Comparison of ENCODE assay signal across 17 cellular contexts in genomic region chr10:74750848-74751274, GRCh38.
DNase-seq lines count a peak whose midpoint lies in the region; ATAC-seq and TF ChIP-seq lines count a peak whose summit lies in the region.
"Had no signal": no experiment of that assay in that cellular context is flagged by ENCODE, and none has a peak within 500 bp of the region (broad histone marks: within the 10 kb centered on the region; RNA-seq: fewer than 3 reads in every experiment).

No MANE protein-coding gene starts in this region.

- no peaks in the 10 kb centered on the region for H3K27me3 ChIP-seq in body of pancreas
- H3K27me3 ChIP-seq: brain microvascular endothelial cell, SJSA1 had no signal

- CTCF ChIA-PET in activated CD8-positive, alpha-beta memory T cell treated with anti-CD3 and anti-CD28 coated beads, Interleukin-2, amount 10 ng/mL, durations not matched to agents 7 days and 5 days (lab: Charles Lee): interaction anchor here (1.8 to 2.0 kb wide), 2 partner anchors 12 to 270 kb away, joined by 8 to 16 read pairs; no protein-coding TSS in a partner anchor

- no peaks in the 10 kb centered on the region for H3K9me3 ChIP-seq in body of pancreas
- H3K9me3 ChIP-seq: SJSA1 had no signal

- no peaks in the 10 kb centered on the region for H3K36me3 Mint-ChIP-seq in activated CD8-positive, alpha-beta memory T cell treated with anti-CD3 and anti-CD28 coated beads, Interleukin-2, amount 10 ng/mL, durations not matched to agents 7 days and 5 days
- H3K36me3 Mint-ChIP-seq: CD14-positive monocyte had no signal

- no peak overlapping the region for H3K27ac Mint-ChIP-seq in activated CD8-positive, alpha-beta memory T cell treated with anti-CD3 and anti-CD28 coated beads, Interleukin-2, amount 10 ng/mL, durations not matched to agents 7 days and 5 days
- H3K27ac Mint-ChIP-seq: CD14-positive monocyte had no signal

- ATAC-seq in GM21723 (IDR thresholded peaks at IDR 0.05; ENCODE audit: unreplicated experiment) (peak; percentile 70), body of pancreas (no peak), GM18498 (IDR thresholded peaks at IDR 0.05; ENCODE audit: unreplicated experiment) (no peak), Right ventricle myocardium inferior (no peak)
- ATAC-seq in activated CD8-positive, alpha-beta memory T cell treated with anti-CD3 and anti-CD28 coated beads, Interleukin-2, amount 10 ng/mL, durations not matched to agents 7 days and 5 days: peak; percentile 48

- H3K27me3 Mint-ChIP-seq in activated CD8-positive, alpha-beta memory T cell treated with anti-CD3 and anti-CD28 coated beads, Interleukin-2, amount 10 ng/mL, durations not matched to agents 7 days and 5 days: no peaks in the 10 kb centered on the region

- H3K9me3 Mint-ChIP-seq in activated CD8-positive, alpha-beta memory T cell treated with anti-CD3 and anti-CD28 coated beads, Interleukin-2, amount 10 ng/mL, durations not matched to agents 7 days and 5 days (ENCODE audit: low read depth): no peaks in the 10 kb centered on the region

- peaks cover 39% of the 10 kb centered on the region for H3K4me1 Mint-ChIP-seq in activated CD8-positive, alpha-beta memory T cell treated with anti-CD3 and anti-CD28 coated beads, Interleukin-2, amount 10 ng/mL, durations not matched to agents 7 days and 5 days

- WGBS in body of pancreas, 2 donors: 64 to 82% methylated on average over 6 of the region's 6 CpGs

- TF ChIP-seq POLR2A in body of pancreas (IDR thresholded peaks at IDR 0.05): no peak

- peak; percentile 38; the same call in 1 of the 2 replicates for TF ChIP-seq CTCF in GM12875 (IDR thresholded peaks at IDR 0.05; ENCODE audit: borderline replicate concordance, insufficient read depth, low read depth, low read length)
- peak in 1 of 7 experiments; percentile 28 for TF ChIP-seq CTCF in body of pancreas (IDR thresholded peaks at IDR 0.05)

- H3K4me3 ChIP-seq in GM12875 (ENCODE audit: low read depth, low read length): no peak overlapping the region
- no peak overlapping the region for H3K4me3 ChIP-seq in body of pancreas
- H3K4me3 ChIP-seq: SJSA1 had no signal

- H3K36me3 ChIP-seq in body of pancreas (replicated peaks in 1 of 2; ENCODE audit: insufficient read depth in 1 of 2, low read depth in 2 of 2): no peaks in the 10 kb centered on the region
- H3K36me3 ChIP-seq: brain microvascular endothelial cell, SJSA1 had no signal

- no peak overlapping the region for H3K27ac ChIP-seq in body of pancreas
- H3K27ac ChIP-seq: brain microvascular endothelial cell, SJSA1 had no signal

- no peak overlapping the region for H3K4me3 Mint-ChIP-seq in activated CD8-positive, alpha-beta memory T cell treated with anti-CD3 and anti-CD28 coated beads, Interleukin-2, amount 10 ng/mL, durations not matched to agents 7 days and 5 days
- H3K4me3 Mint-ChIP-seq: CD14-positive monocyte had no signal

- intact Hi-C loops in body of pancreas (cut with DNase I): no loop called here
- intact Hi-C loops in Right ventricle myocardium inferior (cut with DNase I): no loop called here

- peaks cover 7% of the 10 kb centered on the region for H3K4me1 ChIP-seq in body of pancreas
- H3K4me1 ChIP-seq: SJSA1 had no signal

- peak; percentile 45 for DNase-seq in activated CD8-positive, alpha-beta memory T cell treated with anti-CD3 and anti-CD28 coated beads, Interleukin-2, amount 10 ng/mL, durations not matched to agents 7 days and 5 days
- peak; percentile 9 to 11 for DNase-seq in stimulated activated CD8-positive, alpha-beta memory T cell treated with anti-CD3 and anti-CD28 coated beads, Interleukin-15, amount 100 ng/mL, for 48 hours (ENCODE audit: low read depth in 2 of 2)
- no peak for DNase-seq in body of pancreas
- DNase-seq in Right ventricle myocardium inferior (ENCODE audit: missing footprints): no peak
- no peak for DNase-seq in activated gamma-delta T cell treated with Interleukin-2 at 50 U/mL for 16 hours
- DNase-seq: brain microvascular endothelial cell; GDM1; H7; NCI-H1436 treated with DMSO at 0.1 percent for 48 hours; NCI-H774; retina; stimulated activated CD4-positive, alpha-beta T cell treated with anti-CD3 and anti-CD28 coated beads, Interleukin-4, amount 100 ng/mL, for 4 hours had no signal

Comparison
In these comparisons a context has a peak if more than half of its experiments do, and no peak if none do; other contexts are left out.
1. ATAC-seq: peak in GM21723 (single experiment) and activated CD8-positive, alpha-beta memory T cell treated with anti-CD3 and anti-CD28 coated beads, Interleukin-2, amount 10 ng/mL, durations not matched to agents 7 days and 5 days (single experiment); none in body of pancreas (single experiment), GM18498 (single experiment) and Right ventricle myocardium inferior (single experiment).
2. DNase-seq: peak in activated CD8-positive, alpha-beta memory T cell treated with anti-CD3 and anti-CD28 coated beads, Interleukin-2, amount 10 ng/mL, durations not matched to agents 7 days and 5 days (single experiment) and stimulated activated CD8-positive, alpha-beta memory T cell treated with anti-CD3 and anti-CD28 coated beads, Interleukin-15, amount 100 ng/mL, for 48 hours (2 of 2); none in body of pancreas (0 of 4), Right ventricle myocardium inferior (single experiment) and activated gamma-delta T cell treated with Interleukin-2 at 50 U/mL for 16 hours (single experiment).